In the genomic region with DNA sequence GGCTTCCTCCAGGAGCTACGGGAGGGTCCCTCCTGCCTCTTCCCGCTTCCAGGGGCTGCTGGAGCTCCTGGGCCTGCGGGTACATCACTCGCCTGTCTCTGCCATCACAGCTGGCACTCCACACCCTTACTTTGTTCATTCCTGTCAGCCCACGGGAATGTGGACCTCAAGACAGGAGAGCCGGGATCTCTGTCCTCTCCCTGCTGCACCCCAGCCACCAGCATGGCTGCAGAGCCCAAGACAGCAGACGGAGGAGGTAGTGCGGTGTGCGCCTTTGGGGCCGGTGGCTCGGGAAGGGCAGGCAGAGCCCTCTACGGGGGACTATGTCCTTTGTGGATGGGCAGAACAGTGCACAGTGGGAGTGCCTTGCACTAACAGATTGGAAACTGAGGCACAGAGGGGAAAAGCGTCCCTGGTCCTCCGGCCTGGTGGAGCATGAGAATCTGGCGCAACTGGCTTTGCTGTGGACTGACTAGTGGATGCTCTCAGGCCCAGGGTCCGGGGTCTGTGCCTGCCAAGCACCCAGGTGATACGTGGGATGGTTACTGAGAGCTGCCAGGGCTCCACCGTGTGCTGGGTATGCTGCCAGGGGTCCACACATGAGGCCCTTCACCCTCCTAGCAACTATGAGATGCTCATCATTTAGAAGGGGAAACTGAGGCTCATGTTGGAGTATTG, we compare ENCODE assay signal across 14 cellular contexts. TPM values are rescaled to one million over a fixed set of nuclear protein-coding genes. Genes with fewer than 3 reads are reported as not detected.
"Had no signal": no experiment of that assay in that cellular context is flagged by ENCODE, and none has a peak within 500 bp of the region (broad histone marks: within the 10 kb centered on the region; RNA-seq: fewer than 3 reads in every experiment).

No MANE protein-coding gene starts in this region.

- DNase-seq: activated CD4-positive, alpha-beta memory T cell treated with anti-CD3 and anti-CD28 coated beads for 36 hours; activated naive CD4-positive, alpha-beta T cell; activated T-cell treated with anti-CD3 and anti-CD28 coated beads, Interleukin-2, amount 50 U/mL, for 72 hours; caudate nucleus; colonic mucosa; effector CD8-positive, alpha-beta T cell; right cardiac atrium; stimulated activated naive CD8-positive, alpha-beta T cell treated with anti-CD3 and anti-CD28 coated beads, Interleukin-15, Interleukin-2, amounts not matched to agents 100 U/mL and 50 U/mL, for 24 hours; testis had no signal

- ATAC-seq: activated T-cell treated with anti-CD3 and anti-CD28 coated beads, Interleukin-2, amount 50 U/mL, for 72 hours; naive thymus-derived CD8-positive, alpha-beta T cell; right cardiac atrium; stimulated activated naive CD8-positive, alpha-beta T cell treated with anti-CD3 and anti-CD28 coated beads, Interleukin-15, Interleukin-2, amounts not matched to agents 100 U/mL and 50 U/mL, for 24 hours had no signal

- H3K36me3 ChIP-seq: adrenal gland, colonic mucosa had no signal

- H3K27ac ChIP-seq: adrenal gland, colonic mucosa, testis had no signal

- H3K9me3 ChIP-seq: adrenal gland, colonic mucosa, testis had no signal

- H3K27me3 ChIP-seq: colonic mucosa, testis had no signal

- H3K4me1 ChIP-seq: adrenal gland, colonic mucosa had no signal

- H3K4me3 ChIP-seq: adrenal gland, colonic mucosa, lung, testis had no signal

RNA-seq across cellular contexts. Expression of gene IGF2, which starts 47.3 kb away (rescaled TPM):
- total RNA-seq: mononuclear cell; naive thymus-derived CD8-positive, alpha-beta T cell; T-helper 2 cell treated with Interferon-gamma antibody and Interleukin-4, amounts not matched to agents 100 ng/mL and 5 ng/mL, for 36 hours had no signal
- polyA plus RNA-seq: naive thymus-derived CD8-positive, alpha-beta T cell had no signal
